In the genomic region with DNA sequence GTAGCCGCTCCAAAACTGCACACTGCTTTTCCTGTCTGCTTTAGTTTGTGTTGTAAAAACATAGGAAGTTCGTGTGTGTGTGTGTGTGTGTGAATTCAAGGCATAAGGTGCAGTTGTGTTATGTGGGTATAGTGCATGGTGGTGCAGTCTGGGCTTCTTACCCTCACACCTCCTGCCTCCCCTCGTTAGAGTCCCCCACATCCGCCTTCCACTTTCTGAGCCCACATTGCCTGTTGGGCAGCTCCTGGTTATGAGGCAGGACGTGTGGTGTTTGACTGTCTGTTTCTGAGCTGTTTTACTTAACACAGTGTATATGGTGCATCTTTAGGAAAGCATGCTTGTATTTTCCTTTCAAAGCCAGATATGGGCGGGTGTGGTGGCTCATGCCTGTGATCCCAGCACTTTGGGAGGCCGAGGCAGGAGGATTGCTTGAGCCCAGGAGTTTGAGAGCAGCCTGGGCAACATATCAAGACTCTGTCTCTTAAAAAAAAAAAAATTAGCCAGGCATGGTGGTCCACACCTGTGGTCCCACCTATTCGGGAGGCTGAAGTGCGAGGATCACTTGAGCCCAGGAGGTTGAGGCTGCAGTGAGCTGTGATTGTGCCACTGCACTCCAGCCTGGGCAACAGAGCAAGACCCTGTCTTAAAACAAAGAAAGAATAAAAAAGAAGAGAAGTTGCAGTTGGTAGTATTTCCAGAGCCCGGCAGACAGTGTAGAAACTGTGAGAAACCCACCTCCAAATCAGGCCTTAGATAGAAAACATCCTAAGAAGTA, we compare ENCODE assay signal across 1 cellular context.
TF ChIP-seq lines count a peak whose summit lies in the region.

No MANE protein-coding gene starts in this region.

TF ChIP-seq in GM12891, 5 proteins besides CTCF, POLR2A, EP300 and RAD21:
- no peak for TF ChIP-seq TAF1 (IDR thresholded peaks at IDR 0.05; ENCODE audit: low read depth, low read length)
- no peak for TF ChIP-seq POU2F2 (IDR thresholded peaks at IDR 0.05; ENCODE audit: low read depth, low read length)
- TF ChIP-seq SPI1 (IDR thresholded peaks at IDR 0.05; ENCODE audit: low read depth, low read length) = no peak
- TF ChIP-seq PAX5 (IDR thresholded peaks at IDR 0.05; ENCODE audit: insufficient read depth, low read length, severe bottlenecking) = no peak
- no peak for TF ChIP-seq POLR2AphosphoS5 (IDR thresholded peaks at IDR 0.05; ENCODE audit: low read depth, low read length)
